ENCODE assay signal across 17 cellular contexts in genomic region chr11:69006816-69007215, GRCh38. TPM values are rescaled to one million over a fixed set of nuclear protein-coding genes. Genes with fewer than 3 reads are reported as not detected.
"Had no signal": no experiment of that assay in that cellular context is flagged by ENCODE, and none has a peak within 500 bp of the region (broad histone marks: within the 10 kb centered on the region; RNA-seq: fewer than 3 reads in every experiment).

No MANE protein-coding gene starts in this region.

- ATAC-seq: mucosa of descending colon, natural killer cell, psoas muscle had no signal

- DNase-seq: activated T-cell treated with anti-CD3 and anti-CD28 coated beads, Interleukin-2, amount 50 U/mL, for 24 hours; effector CD8-positive, alpha-beta T cell; mammary epithelial cell; natural killer cell; occipital lobe; stimulated activated CD4-positive, alpha-beta T cell treated with anti-CD3 and anti-CD28 coated beads, Interleukin-12 subunit alpha, Interleukin-12 subunit beta, amount 100 ng/mL, for 4 hours; stimulated activated naive CD4-positive, alpha-beta T cell; SW 1271 had no signal

- H3K36me3 ChIP-seq: cardiac muscle cell had no signal

- H3K27ac Mint-ChIP-seq: activated T-cell treated with anti-CD3 and anti-CD28 coated beads, Interleukin-2, amount 50 U/mL, for 24 hours; natural killer cell; T-helper 2 cell treated with Interferon-gamma antibody and Interleukin-4, amounts not matched to agents 5 μg/mL and 100 μg/mL, for 36 hours had no signal

- H3K27ac ChIP-seq: cardiac muscle cell, epithelial cell of prostate, psoas muscle had no signal

- H3K27me3 ChIP-seq: cardiac muscle cell had no signal

- H3K9me3 ChIP-seq: mucosa of descending colon, psoas muscle had no signal

- FAIRE-seq: astrocyte, colon, urothelium cell line had no signal

- H3K9me3 Mint-ChIP-seq: activated T-cell treated with anti-CD3 and anti-CD28 coated beads, Interleukin-2, amount 50 U/mL, for 24 hours; natural killer cell; T-helper 2 cell treated with Interferon-gamma antibody and Interleukin-4, amounts not matched to agents 5 μg/mL and 100 μg/mL, for 36 hours had no signal

- H3K4me3 Mint-ChIP-seq: activated T-cell treated with anti-CD3 and anti-CD28 coated beads, Interleukin-2, amount 50 U/mL, for 24 hours; natural killer cell; T-helper 2 cell treated with Interferon-gamma antibody and Interleukin-4, amounts not matched to agents 5 μg/mL and 100 μg/mL, for 36 hours had no signal

- H3K4me3 ChIP-seq: cardiac muscle cell, mucosa of descending colon, psoas muscle had no signal

- H3K36me3 Mint-ChIP-seq: natural killer cell had no signal

RNA-seq across cellular contexts. Expression of gene MRGPRF, which starts 6.2 kb away (rescaled TPM):
- total RNA-seq: natural killer cell had no signal

RNA-seq across cellular contexts. Expression of gene MRGPRD, which starts 26.0 kb away (rescaled TPM):
- total RNA-seq: astrocyte, cardiac muscle cell, mammary epithelial cell, natural killer cell, occipital lobe, psoas muscle, temporal lobe had no signal
- polyA plus RNA-seq: cardiac muscle cell, mammary epithelial cell, psoas muscle had no signal
